10 cellular contexts compared by ENCODE assay signal in genomic region chr3:32297366-32297765, GRCh38.
DNase-seq lines count a peak whose midpoint lies in the region; TF ChIP-seq lines count a peak whose summit lies in the region.
"Had no signal": no experiment of that assay in that cellular context is flagged by ENCODE, and none has a peak within 500 bp of the region (broad histone marks: within the 10 kb centered on the region; RNA-seq: fewer than 3 reads in every experiment).

No MANE protein-coding gene starts in this region.

- peaks cover 47% of the 10 kb centered on the region for H3K4me1 Mint-ChIP-seq in activated naive CD4-positive, alpha-beta T cell treated with anti-CD3 and anti-CD28 coated beads, Interleukin-2, amount 10 ng/mL, durations not matched to agents 7 days and 5 days

- no peaks in the 10 kb centered on the region for H3K9me2 ChIP-seq in Loucy (replicated peaks; ENCODE audit: low read depth, low read length)

- H3K27me3 ChIP-seq in Loucy (ENCODE audit: insufficient read depth, low read length, poor library complexity, severe bottlenecking) = no peaks in the 10 kb centered on the region
- H3K27me3 ChIP-seq in HAP-1 (ENCODE audit: low read depth) = no peaks in the 10 kb centered on the region
- H3K27me3 ChIP-seq: pancreas had no signal

- peak overlapping the region; percentile 88 for H3K27ac Mint-ChIP-seq in activated naive CD4-positive, alpha-beta T cell treated with anti-CD3 and anti-CD28 coated beads, Interleukin-2, amount 10 ng/mL, durations not matched to agents 7 days and 5 days

- peak overlapping the region; percentile 30; the same call in 1 of the 2 replicates for H2AFZ ChIP-seq in Loucy (ENCODE audit: low read length)

- peak; percentile 65 for DNase-seq in activated CD4-positive, alpha-beta T cell treated with anti-CD3 and anti-CD28 coated beads, Interleukin-2, amount 50 U/mL, for 1 hour
- DNase-seq in activated naive CD4-positive, alpha-beta T cell treated with anti-CD3 and anti-CD28 coated beads, Interleukin-2, amount 10 ng/mL, durations not matched to agents 7 days and 5 days = peak; percentile 45
- DNase-seq in stimulated activated CD4-positive, alpha-beta T cell treated with anti-CD3 and anti-CD28 coated beads, Interleukin-2, amount 100 ng/mL, for 24 hours = peak; percentile 38 to 46
- no peak for DNase-seq in Kasumi-1 (lab: John Stamatoyannopoulos, UW)
- DNase-seq in kidney glomerular epithelial cell (lab: John Stamatoyannopoulos, UW) = no peak
- DNase-seq in epidermal melanocyte (ENCODE audit: insufficient read length, low spot score) = no peak
- DNase-seq in HAP-1 (ENCODE audit: low spot score in 2 of 2) = no peak
- DNase-seq: GDM1 had no signal

- H3K9ac ChIP-seq in Loucy (ENCODE audit: low read depth, low read length, poor library complexity, severe bottlenecking) = no peak overlapping the region

- H3K9me3 ChIP-seq in Loucy (ENCODE audit: insufficient read depth, low read depth, low read length) (no peaks in the 10 kb centered on the region), HAP-1 (no peaks in the 10 kb centered on the region)
- H3K9me3 ChIP-seq: pancreas had no signal

- no peaks in the 10 kb centered on the region for H3K9me3 Mint-ChIP-seq in activated naive CD4-positive, alpha-beta T cell treated with anti-CD3 and anti-CD28 coated beads, Interleukin-2, amount 10 ng/mL, durations not matched to agents 7 days and 5 days

- H4K20me1 ChIP-seq in Loucy (ENCODE audit: insufficient read depth, low read length, poor library complexity, severe bottlenecking) = no peaks in the 10 kb centered on the region

- peaks cover 2% of the 10 kb centered on the region for H3K36me3 Mint-ChIP-seq in activated naive CD4-positive, alpha-beta T cell treated with anti-CD3 and anti-CD28 coated beads, Interleukin-2, amount 10 ng/mL, durations not matched to agents 7 days and 5 days

- no peaks in the 10 kb centered on the region for H3K79me2 ChIP-seq in Loucy (ENCODE audit: insufficient read depth, low read length)

- H3K4me3 Mint-ChIP-seq in activated naive CD4-positive, alpha-beta T cell treated with anti-CD3 and anti-CD28 coated beads, Interleukin-2, amount 10 ng/mL, durations not matched to agents 7 days and 5 days = no peak overlapping the region

- H3K36me3 ChIP-seq in Loucy (ENCODE audit: insufficient read depth, low read length) = no peaks in the 10 kb centered on the region
- no peaks in the 10 kb centered on the region for H3K36me3 ChIP-seq in HAP-1 (replicated peaks)
- H3K36me3 ChIP-seq: pancreas had no signal

- no peak for TF ChIP-seq CTCF in Loucy (conservative IDR thresholded peaks at IDR 0.05; ENCODE audit: low read length)

- no peaks in the 10 kb centered on the region for H3F3A ChIP-seq in Loucy (ENCODE audit: low read depth)

- H3K4me1 ChIP-seq in Loucy (ENCODE audit: insufficient read depth, low read length, poor library complexity, severe bottlenecking) = no peaks in the 10 kb centered on the region
- H3K4me1 ChIP-seq in HAP-1 = no peaks in the 10 kb centered on the region

- CTCF ChIA-PET in activated naive CD4-positive, alpha-beta T cell treated with anti-CD3 and anti-CD28 coated beads, Interleukin-2, amount 10 ng/mL, durations not matched to agents 7 days and 5 days (lab: Charles Lee) = interaction anchor here (1.0 to 6.7 kb wide), 12 partner anchors 10 to 171 kb away, joined by 3 to 124 read pairs (median 9); no protein-coding TSS in a partner anchor

- in situ Hi-C loops in HAP-1 (cut with MboI; ENCODE audit: low sequenced_read_pairs) = loop anchor here (10.0 kb wide), 1 partner anchor 177 kb away; no protein-coding TSS in a partner anchor

- H3K4me3 ChIP-seq in Loucy (ENCODE audit: low read length, poor library complexity, severe bottlenecking) (no peak overlapping the region), HAP-1 (no peak overlapping the region)
- H3K4me3 ChIP-seq: pancreas had no signal

- H3K4me2 ChIP-seq in Loucy (ENCODE audit: low read depth, low read length, poor library complexity, severe bottlenecking) = no peak overlapping the region

- no peaks in the 10 kb centered on the region for H3K27me3 Mint-ChIP-seq in activated naive CD4-positive, alpha-beta T cell treated with anti-CD3 and anti-CD28 coated beads, Interleukin-2, amount 10 ng/mL, durations not matched to agents 7 days and 5 days

Comparison
In these comparisons a context has a peak if more than half of its experiments do, and no peak if none do; other contexts are left out.
1. DNase-seq: peak in activated CD4-positive, alpha-beta T cell treated with anti-CD3 and anti-CD28 coated beads, Interleukin-2, amount 50 U/mL, for 1 hour (single experiment), activated naive CD4-positive, alpha-beta T cell treated with anti-CD3 and anti-CD28 coated beads, Interleukin-2, amount 10 ng/mL, durations not matched to agents 7 days and 5 days (single experiment) and stimulated activated CD4-positive, alpha-beta T cell treated with anti-CD3 and anti-CD28 coated beads, Interleukin-2, amount 100 ng/mL, for 24 hours (2 of 2); none in Kasumi-1 (0 of 2), kidney glomerular epithelial cell (single experiment), epidermal melanocyte (single experiment) and HAP-1 (0 of 2).